ENCODE assay signal across 13 cellular contexts in genomic region chr6:13447949-13448724, GRCh38. TPM values are rescaled to one million over a fixed set of nuclear protein-coding genes. Genes with fewer than 3 reads are reported as not detected.
A peak's percentile ranks its signal among the peaks of the same experiment; 100 is the strongest.
DNase-seq lines count a peak whose midpoint lies in the region; ATAC-seq, FAIRE-seq and TF ChIP-seq lines count a peak whose summit lies in the region.
"Had no signal": no experiment of that assay in that cellular context is flagged by ENCODE, and none has a peak within 500 bp of the region (broad histone marks: within the 10 kb centered on the region; RNA-seq: fewer than 3 reads in every experiment).

No MANE protein-coding gene starts in this region.

- peaks cover 3% of the 10 kb centered on the region for H3K27me3 Mint-ChIP-seq in activated naive CD4-positive, alpha-beta T cell treated with anti-CD3 and anti-CD28 coated beads, Interleukin-2, amount 10 ng/mL, durations not matched to agents 7 days and 5 days
- no peaks in the 10 kb centered on the region for H3K27me3 Mint-ChIP-seq in MCF 10A (ENCODE audit: insufficient read depth, unreplicated experiment)

- H3K79me2 ChIP-seq in HepG2 (ENCODE audit: insufficient read depth, low read length): no peaks in the 10 kb centered on the region

- TF ChIP-seq RAD21 in HepG2 (CRISPR knock-in tag; IDR thresholded peaks at IDR 0.05): no peak

- in situ Hi-C loops in HepG2 (cut with HindIII; ENCODE audit: extremely low pct_ligation_motif_present, low pct_unique_long_range_greater_than_20kb) (no loop called here), transverse colon (cut with MboI; ENCODE audit: low pct_ligation_motif_present in 1 of 4, low pct_unique_long_range_greater_than_20kb in 1 of 4, low sequenced_read_pairs in 3 of 4) (no loop called here)

- CTCF ChIA-PET in activated naive CD4-positive, alpha-beta T cell treated with anti-CD3 and anti-CD28 coated beads, Interleukin-2, amount 10 ng/mL, durations not matched to agents 7 days and 5 days (lab: Charles Lee): no interaction called here
- CTCF ChIA-PET in MCF 10A (lab: Yijun Ruan, JAX): interaction anchor here (0.7 to 0.8 kb wide), 2 partner anchors 49 to 537 kb away, joined by 3 read pairs; no protein-coding TSS in a partner anchor
- CTCF ChIA-PET in HepG2 (lab: Yijun Ruan, JAX; ENCODE audit: low intra/inter-chr PET ratio, low total read pairs): no interaction called here

- H3K4me3 ChIP-seq in HepG2 (replicated peaks in 1 of 3; ENCODE audit: insufficient read depth in 1 of 3, low read depth in 2 of 3, low read length in 3 of 3) (no peak overlapping the region), transverse colon (no peak overlapping the region)
- H3K4me3 ChIP-seq: GM23248 had no signal

- BruUV-seq in MCF 10A (replicated peaks; lab: Mats Ljungman, UMichigan): no TSS peak
- no TSS peak for BruUV-seq in HepG2 (replicated peaks; lab: Mats Ljungman, UMichigan)

- H2AFZ ChIP-seq in HepG2 (ENCODE audit: low read length): no peak overlapping the region
- H2AFZ ChIP-seq: GM23248, parathyroid adenoma had no signal

- H3K9me3 Mint-ChIP-seq in activated naive CD4-positive, alpha-beta T cell treated with anti-CD3 and anti-CD28 coated beads, Interleukin-2, amount 10 ng/mL, durations not matched to agents 7 days and 5 days: peaks cover 2% of the 10 kb centered on the region
- no peaks in the 10 kb centered on the region for H3K9me3 Mint-ChIP-seq in MCF 10A (ENCODE audit: unreplicated experiment)

- peak overlapping the region; percentile 38 for H3K27ac Mint-ChIP-seq in activated naive CD4-positive, alpha-beta T cell treated with anti-CD3 and anti-CD28 coated beads, Interleukin-2, amount 10 ng/mL, durations not matched to agents 7 days and 5 days
- H3K27ac Mint-ChIP-seq in MCF 10A (ENCODE audit: low read depth, unreplicated experiment): peak overlapping the region; percentile 43
- H3K27ac Mint-ChIP-seq: WTC11 had no signal

- TF ChIP-seq POLR2A in HepG2 (IDR thresholded peaks at IDR 0.05; ENCODE audit: insufficient read depth in 1 of 2, low read depth in 2 of 2, low read length in 2 of 2) (no peak), transverse colon (IDR thresholded peaks at IDR 0.05) (no peak)

- H3K4me3 Mint-ChIP-seq in activated naive CD4-positive, alpha-beta T cell treated with anti-CD3 and anti-CD28 coated beads, Interleukin-2, amount 10 ng/mL, durations not matched to agents 7 days and 5 days: no peak overlapping the region
- no peak overlapping the region for H3K4me3 Mint-ChIP-seq in MCF 10A (ENCODE audit: unreplicated experiment)
- H3K4me3 Mint-ChIP-seq: WTC11 had no signal

- intact Hi-C loops in MCF 10A (cut with micrococcal nuclease) (loop anchor here (5.0 kb wide), 1 partner anchor 41 kb away; no protein-coding TSS in a partner anchor), HepG2 (cut with micrococcal nuclease; ENCODE audit: unreplicated experiment) (no loop called here), transverse colon (cut with DNase I; ENCODE audit: low total_unique reads) (no loop called here)

- H4K20me1 ChIP-seq in HepG2 (ENCODE audit: insufficient read depth, low read length): no peaks in the 10 kb centered on the region

- ATAC-seq in HepG2: no peak; the same call in 2 of the 3 replicates
- ATAC-seq in GM21576 (IDR thresholded peaks at IDR 0.05; ENCODE audit: unreplicated experiment): no peak
- ATAC-seq: WTC11 had no signal

- no peak overlapping the region for H3K4me2 ChIP-seq in HepG2 (ENCODE audit: low read depth, low read length)

- H3K36me3 Mint-ChIP-seq in activated naive CD4-positive, alpha-beta T cell treated with anti-CD3 and anti-CD28 coated beads, Interleukin-2, amount 10 ng/mL, durations not matched to agents 7 days and 5 days: no peaks in the 10 kb centered on the region
- no peaks in the 10 kb centered on the region for H3K36me3 Mint-ChIP-seq in MCF 10A (ENCODE audit: insufficient read depth, unreplicated experiment)

- H3K27ac ChIP-seq in HepG2 (ENCODE audit: extremely low read length, insufficient read depth, low read length) (no peak overlapping the region), transverse colon (peak overlapping the region; percentile 54 to 75 (median 64))
- H3K27ac ChIP-seq: GM23248, parathyroid adenoma had no signal

- H3K9ac ChIP-seq in HepG2 (ENCODE audit: insufficient read depth, low read depth, low read length): no peak overlapping the region
- H3K9ac ChIP-seq: GM23248, parathyroid adenoma had no signal

- POLR2A ChIA-PET in MCF 10A (lab: Yijun Ruan, JAX): interaction anchor here (1.1 kb wide), 2 partner anchors 27 to 31 kb away, joined by 5 to 6 read pairs; no protein-coding TSS in a partner anchor
- POLR2A ChIA-PET in HepG2 (lab: Yijun Ruan, JAX): no interaction called here

- H3K36me3 ChIP-seq in HepG2 (replicated peaks in 1 of 2; ENCODE audit: control insufficient read depth in 1 of 2, insufficient read depth in 2 of 2, low read length in 2 of 2): peaks cover 0 to 11% of the 10 kb centered on the region in 2 experiments; a peak in 1 of 5 replicates
- H3K36me3 ChIP-seq in transverse colon: no peaks in the 10 kb centered on the region

- FAIRE-seq in HepG2 (lab: Jason Lieb, UNC): peak; percentile 18

- no peaks in the 10 kb centered on the region for H3K27me3 ChIP-seq in HepG2 (ENCODE audit: control insufficient read depth in 1 of 2, insufficient read depth in 2 of 2, low read length in 2 of 2)
- no peaks in the 10 kb centered on the region for H3K27me3 ChIP-seq in transverse colon

- peaks cover 7% of the 10 kb centered on the region; the same call in 1 of the 2 replicates for H3K4me1 ChIP-seq in HepG2 (ENCODE audit: insufficient read depth, low read length)
- peaks cover 18 to 72% (median 41%) of the 10 kb centered on the region in 4 donors for H3K4me1 ChIP-seq in transverse colon

- TF ChIP-seq CTCF in MCF 10A (IDR thresholded peaks at IDR 0.05; ENCODE audit: unreplicated experiment) (no peak), HepG2 (CRISPR knock-in tag; IDR thresholded peaks at IDR 0.05) (no peak), transverse colon (IDR thresholded peaks at IDR 0.05) (no peak)

- DNase-seq in activated naive CD4-positive, alpha-beta T cell treated with anti-CD3 and anti-CD28 coated beads, Interleukin-2, amount 10 ng/mL, durations not matched to agents 7 days and 5 days: no peak
- no peak for DNase-seq in activated naive CD4-positive, alpha-beta T cell (lab: John Stamatoyannopoulos, UW)
- no peak for DNase-seq in MCF 10A (ENCODE audit: unreplicated experiment)
- no peak for DNase-seq in HepG2 (ENCODE audit: low spot score)
- no peak for DNase-seq in transverse colon
- no peak for DNase-seq in NCI-H1417 (lab: John Stamatoyannopoulos, UW)
- DNase-seq in NCI-H524 (lab: John Stamatoyannopoulos, UW): no peak
- DNase-seq: activated gamma-delta T cell, GM23248, NCI-H146 had no signal

- peaks cover 22% of the 10 kb centered on the region for H3K4me1 Mint-ChIP-seq in activated naive CD4-positive, alpha-beta T cell treated with anti-CD3 and anti-CD28 coated beads, Interleukin-2, amount 10 ng/mL, durations not matched to agents 7 days and 5 days
- H3K4me1 Mint-ChIP-seq in MCF 10A (ENCODE audit: insufficient read depth, unreplicated experiment): peaks cover 21% of the 10 kb centered on the region

- no peak for TF ChIP-seq EP300 in HepG2 (IDR thresholded peaks at IDR 0.05; ENCODE audit: low read depth in 2 of 2, low read length in 2 of 2)
- TF ChIP-seq EP300 in HepG2 (CRISPR knock-in tag; IDR thresholded peaks at IDR 0.05; ENCODE audit: borderline replicate concordance): no peak
- peak; percentile 58 for TF ChIP-seq EP300 in transverse colon (IDR thresholded peaks at IDR 0.05; ENCODE audit: low read depth)

- WGBS in HepG2 (ENCODE audit: low lambda C conversion rate): 94% methylated on average over 5 of the region's 5 CpGs
- WGBS in transverse colon (ENCODE audit: low coverage in 1 of 2), 2 donors: 62 to 68% methylated on average over 3 to 5 of the region's 5 CpGs

- no peaks in the 10 kb centered on the region for H3K9me3 ChIP-seq in HepG2 (ENCODE audit: low read length)
- no peaks in the 10 kb centered on the region for H3K9me3 ChIP-seq in transverse colon

TF ChIP-seq in HepG2, 621 proteins besides CTCF, POLR2A, EP300 and RAD21 (continues in another document):
- TF ChIP-seq KDM5B (CRISPR knock-in tag; IDR thresholded peaks at IDR 0.05; ENCODE audit: borderline replicate concordance): no peak

RNA-seq across cellular contexts. Expression of gene GFOD1, which starts 39.3 kb away (rescaled TPM):
- 7.1 and 9.5 TPM in 2 replicates for total RNA-seq in MCF 10A (2022)
- 6.4 TPM in 2 replicates for total RNA-seq in HepG2 (2016; rRNA removed; fragmentation: Illumina TruSeq; extraction: Trizol)
- total RNA-seq in HepG2 (2016; cell fraction: cytosol; rRNA removed; fragmentation: Illumina TruSeq; extraction: Trizol; ENCODE audit: low read depth): 1.1 TPM in 2 replicates
- 5.1 and 7.1 TPM in 2 replicates for total RNA-seq in HepG2 (2016; cell fraction: insoluble cytoplasmic fraction; rRNA removed; fragmentation: Illumina TruSeq; extraction: Trizol)
- total RNA-seq in HepG2 (2016; cell fraction: membrane; rRNA removed; fragmentation: Illumina TruSeq; extraction: Trizol): 3.3 and 3.7 TPM in 2 replicates
- 11.3 and 14.8 TPM in 2 replicates for total RNA-seq in HepG2 (2016; cell fraction: nucleus; rRNA removed; fragmentation: Illumina TruSeq; extraction: Trizol)
- 1.8 and 1.9 TPM in 2 replicates for polyA plus RNA-seq in HepG2 (2011; rRNA removed)
- 1.1 and 1.2 TPM in 2 replicates for polyA plus RNA-seq in HepG2 (2011; cell fraction: cytosol; rRNA removed)
- polyA plus RNA-seq in HepG2 (2011; cell fraction: nucleus; rRNA removed): 3.9 TPM in 2 replicates
- polyA plus RNA-seq in HepG2 (2012): 0.56 and 0.64 TPM in 2 replicates
- 0.99 and 1.2 TPM in 2 replicates for polyA plus RNA-seq in HepG2 (2016; cell fraction: cytosol; fragmentation: Illumina TruSeq; extraction: Trizol; ENCODE audit: low read depth)
- 2.9 and 3.7 TPM in 2 replicates for polyA plus RNA-seq in HepG2 (2016; cell fraction: insoluble cytoplasmic fraction; fragmentation: Illumina TruSeq; extraction: Trizol; ENCODE audit: low read depth)
- polyA plus RNA-seq in HepG2 (2016; cell fraction: membrane; fragmentation: Illumina TruSeq; extraction: Trizol; ENCODE audit: low read depth): 2.2 and 2.5 TPM in 2 replicates
- polyA plus RNA-seq in HepG2 (2016; cell fraction: nucleus; fragmentation: Illumina TruSeq; extraction: Trizol; ENCODE audit: insufficient read depth, low read depth): 8.2 and 9.4 TPM in 2 replicates
- 10.2 and 14.8 TPM in 2 replicates for polyA minus RNA-seq in HepG2 (2011; rRNA and poly(A)+ RNA removed; ENCODE audit: low replicate concordance)
- polyA minus RNA-seq in HepG2 (2011; cell fraction: cytosol; rRNA and poly(A)+ RNA removed): 1.8 and 2.1 TPM in 2 replicates
- polyA minus RNA-seq in HepG2 (2011; cell fraction: nucleus; rRNA and poly(A)+ RNA removed): 6.7 and 7.7 TPM in 2 replicates
- total RNA-seq in transverse colon: 10 to 100 TPM in 3 of 4 donors, 1 to 10 TPM in 1; 8.4 to 36.7 (median 19.9) TPM
